ENCODE assay signal across 15 cellular contexts in genomic region chr17:80585880-80586279, GRCh38. TPM values are rescaled to one million over a fixed set of nuclear protein-coding genes. Genes with fewer than 3 reads are reported as not detected.
DNase-seq lines count a peak whose midpoint lies in the region; ATAC-seq and TF ChIP-seq lines count a peak whose summit lies in the region.
"Had no signal": no experiment of that assay in that cellular context is flagged by ENCODE, and none has a peak within 500 bp of the region (broad histone marks: within the 10 kb centered on the region; RNA-seq: fewer than 3 reads in every experiment).

No MANE protein-coding gene starts in this region.

- in situ Hi-C loops in IMR-90 (cut with MboI; ENCODE audit: low sequenced_read_pairs) = no loop called here

- no peak for TF ChIP-seq POLR2A in IMR-90 (IDR thresholded peaks at IDR 0.05; ENCODE audit: low read depth, low read length)

- H3K4me1 Mint-ChIP-seq in activated CD4-positive, alpha-beta T cell treated with anti-CD3 and anti-CD28 coated beads, Interleukin-2, amount 10 ng/mL, durations not matched to agents 24 days and 14 days = peaks cover 41% of the 10 kb centered on the region
- H3K4me1 Mint-ChIP-seq in activated CD8-positive, alpha-beta T cell treated with anti-CD3 and anti-CD28 coated beads, Interleukin-2, amount 10 ng/mL, durations not matched to agents 7 days and 5 days (ENCODE audit: low read depth) = peaks cover 42% of the 10 kb centered on the region
- peaks cover 22% of the 10 kb centered on the region for H3K4me1 Mint-ChIP-seq in nephron progenitor cell

- peak overlapping the region; percentile 77 for H2AFZ ChIP-seq in IMR-90 (replicated peaks; ENCODE audit: low read length, poor library complexity)

- peaks cover 23 to 81% of the 10 kb centered on the region in 2 experiments for H3K79me1 ChIP-seq in IMR-90 (ENCODE audit: low read depth in 1 of 2, low read length in 2 of 2)

- peak overlapping the region; percentile 83 for H2BK120ac ChIP-seq in IMR-90 (ENCODE audit: low read depth, low read length)

- H3K27me3 Mint-ChIP-seq in activated CD4-positive, alpha-beta T cell treated with anti-CD3 and anti-CD28 coated beads, Interleukin-2, amount 10 ng/mL, durations not matched to agents 24 days and 14 days = no peaks in the 10 kb centered on the region
- no peaks in the 10 kb centered on the region for H3K27me3 Mint-ChIP-seq in activated CD8-positive, alpha-beta T cell treated with anti-CD3 and anti-CD28 coated beads, Interleukin-2, amount 10 ng/mL, durations not matched to agents 7 days and 5 days (ENCODE audit: low read depth)
- H3K27me3 Mint-ChIP-seq in nephron progenitor cell (ENCODE audit: low read depth, poor library complexity) = peaks cover 6% of the 10 kb centered on the region

- H2BK15ac ChIP-seq in IMR-90 (ENCODE audit: low read depth, low read length) = peak overlapping the region; percentile 69; the same call in 2 of the 3 replicates

- no peak overlapping the region for H2AK9ac ChIP-seq in IMR-90 (replicated peaks; ENCODE audit: low read depth, low read length, poor library complexity)

- POLR2A ChIA-PET in IMR-90 (lab: Charles Lee; ENCODE audit: unreplicated experiment) = no interaction called here
- POLR2A ChIA-PET in activated CD8-positive, alpha-beta T cell treated with anti-CD3 and anti-CD28 coated beads, Interleukin-2, amount 10 ng/mL, durations not matched to agents 7 days and 5 days (lab: Charles Lee) = interaction anchor here (1.2 kb wide), 1 partner anchor 24 kb away, joined by 3 read pairs; no protein-coding TSS in a partner anchor

- ATAC-seq in IMR-90 (ENCODE audit: low read depth) = no peak
- ATAC-seq in activated CD8-positive, alpha-beta T cell treated with anti-CD3 and anti-CD28 coated beads, Interleukin-2, amount 10 ng/mL, durations not matched to agents 7 days and 5 days = no peak
- no peak for ATAC-seq in GM18519 (IDR thresholded peaks at IDR 0.05; ENCODE audit: low FRiP score, unreplicated experiment)
- ATAC-seq in GM21360 (IDR thresholded peaks at IDR 0.05; ENCODE audit: unreplicated experiment) = no peak
- ATAC-seq: heart left ventricle had no signal

- intact Hi-C loops in activated CD4-positive, alpha-beta T cell treated with anti-CD3 and anti-CD28 coated beads, Interleukin-2, amount 10 ng/mL, durations not matched to agents 24 days and 14 days (cut with micrococcal nuclease) = no loop called here
- intact Hi-C loops in IMR-90 (cut with micrococcal nuclease) = loop anchor here (5.0 kb wide), 1 partner anchor 271 kb away; no protein-coding TSS in a partner anchor

- H3K4me3 Mint-ChIP-seq in activated CD4-positive, alpha-beta T cell treated with anti-CD3 and anti-CD28 coated beads, Interleukin-2, amount 10 ng/mL, durations not matched to agents 24 days and 14 days = peak overlapping the region; percentile 61
- H3K4me3 Mint-ChIP-seq in activated CD8-positive, alpha-beta T cell treated with anti-CD3 and anti-CD28 coated beads, Interleukin-2, amount 10 ng/mL, durations not matched to agents 7 days and 5 days = peak overlapping the region; percentile 12
- no peak overlapping the region for H3K4me3 Mint-ChIP-seq in nephron progenitor cell
- H3K4me3 Mint-ChIP-seq: nephron had no signal

- H3K27ac Mint-ChIP-seq in activated CD4-positive, alpha-beta T cell treated with anti-CD3 and anti-CD28 coated beads, Interleukin-2, amount 10 ng/mL, durations not matched to agents 24 days and 14 days = peak overlapping the region; percentile 65
- peak overlapping the region; percentile 66 for H3K27ac Mint-ChIP-seq in activated CD8-positive, alpha-beta T cell treated with anti-CD3 and anti-CD28 coated beads, Interleukin-2, amount 10 ng/mL, durations not matched to agents 7 days and 5 days
- peak overlapping the region; percentile 55 for H3K27ac Mint-ChIP-seq in nephron progenitor cell

- DNase-seq in activated CD4-positive, alpha-beta T cell treated with anti-CD3 and anti-CD28 coated beads, Interleukin-2, amount 10 ng/mL, durations not matched to agents 24 days and 14 days = no peak
- no peak for DNase-seq in activated CD4-positive, alpha-beta T cell treated with anti-CD3 and anti-CD28 coated beads for 4 hours
- DNase-seq in IMR-90 (no peak), nephron progenitor cell (no peak), SKM-1 treated with dmso at 0.1 percent for 144 hours (lab: John Stamatoyannopoulos, UW; ENCODE audit: unreplicated experiment) (no peak)
- no peak for DNase-seq in activated CD8-positive, alpha-beta T cell treated with anti-CD3 and anti-CD28 coated beads, Interleukin-2, amount 10 ng/mL, durations not matched to agents 7 days and 5 days
- DNase-seq: activated T-cell treated with anti-CD3 and anti-CD28 coated beads, Interleukin-2, amount 50 U/mL, for 1 hour; Calu3; dermis blood vessel endothelial cell; heart left ventricle; KG1; NCI-H1417 treated with DMSO at 0.1 percent for 48 hours had no signal

- peak overlapping the region; percentile 78 for H3K27ac ChIP-seq in IMR-90 (ENCODE audit: insufficient read depth, low read length)
- H3K27ac ChIP-seq: heart left ventricle had no signal

- H3K56ac ChIP-seq in IMR-90 (ENCODE audit: extremely low read depth, insufficient read depth, low read length) = peak overlapping the region; percentile 62

- peak overlapping the region; percentile 93 for H4K5ac ChIP-seq in IMR-90 (ENCODE audit: low read depth, low read length)

- peak overlapping the region; percentile 79 to 97 for H4K8ac ChIP-seq in IMR-90 (ENCODE audit: low read depth in 2 of 2, low read length in 2 of 2)

- H3K9ac ChIP-seq in IMR-90 (ENCODE audit: low read depth, low read length) = peak overlapping the region; percentile 53; the same call in 1 of the 2 replicates

- dilution Hi-C loops in IMR-90 (cut with HindIII; ENCODE audit: low sequenced_read_pairs, unreplicated experiment) = no loop called here

- BruUV-seq in IMR-90 (replicated peaks; lab: Mats Ljungman, UMichigan) = no TSS peak

- H3K9me3 Mint-ChIP-seq in activated CD4-positive, alpha-beta T cell treated with anti-CD3 and anti-CD28 coated beads, Interleukin-2, amount 10 ng/mL, durations not matched to agents 24 days and 14 days = no peaks in the 10 kb centered on the region
- H3K9me3 Mint-ChIP-seq in activated CD8-positive, alpha-beta T cell treated with anti-CD3 and anti-CD28 coated beads, Interleukin-2, amount 10 ng/mL, durations not matched to agents 7 days and 5 days (ENCODE audit: insufficient read depth) = no peaks in the 10 kb centered on the region
- no peaks in the 10 kb centered on the region for H3K9me3 Mint-ChIP-seq in nephron progenitor cell
- H3K9me3 Mint-ChIP-seq: nephron had no signal

- WGBS in IMR-90 (ENCODE audit: extremely low coverage in 2 of 2, insufficient read length in 1 of 2), 2 experiments = no CpG with 5 or more reads among the region's 9 CpGs

- peak overlapping the region; percentile 96 for H4K91ac ChIP-seq in IMR-90 (ENCODE audit: insufficient read depth, low read depth, low read length)

- no peaks in the 10 kb centered on the region for H3K9me3 ChIP-seq in IMR-90 (ENCODE audit: control insufficient read depth, insufficient read depth, low read length)
- H3K9me3 ChIP-seq: heart left ventricle had no signal

- peak overlapping the region; percentile 95 for H3K14ac ChIP-seq in IMR-90 (replicated peaks; ENCODE audit: low read depth, low read length)

- H2AK5ac ChIP-seq in IMR-90 (ENCODE audit: low read depth, low read length) = peak overlapping the region; percentile 93

- peak overlapping the region; percentile 79 for H2BK20ac ChIP-seq in IMR-90 (ENCODE audit: low read depth, low read length)

- no peak for TF ChIP-seq CTCF in IMR-90 (conservative IDR thresholded peaks at IDR 0.05; ENCODE audit: low read depth, low read length)
- TF ChIP-seq CTCF in nephron progenitor cell (IDR thresholded peaks at IDR 0.05) = no peak

- no peaks in the 10 kb centered on the region for H3K36me3 ChIP-seq in IMR-90 (ENCODE audit: control insufficient read depth, insufficient read depth, low read length)
- H3K36me3 ChIP-seq: heart left ventricle had no signal

- H3K9me1 ChIP-seq in IMR-90 (ENCODE audit: insufficient read depth, low read length) = peaks cover 17% of the 10 kb centered on the region

- H3K27me3 ChIP-seq in IMR-90 (ENCODE audit: control insufficient read depth, insufficient read depth, low read length) = no peaks in the 10 kb centered on the region
- H3K27me3 ChIP-seq: heart left ventricle had no signal

- peak overlapping the region; percentile 72 for H3K4me2 ChIP-seq in IMR-90 (ENCODE audit: low read depth, low read length)

- CTCF ChIA-PET in IMR-90 (lab: Yijun Ruan, JAX) = interaction anchor here (1.5 kb wide), 1 partner anchor 10 kb away, joined by 3 read pairs; no protein-coding TSS in a partner anchor
- CTCF ChIA-PET in activated CD8-positive, alpha-beta T cell treated with anti-CD3 and anti-CD28 coated beads, Interleukin-2, amount 10 ng/mL, durations not matched to agents 7 days and 5 days (lab: Charles Lee) = interaction anchor here (1.7 to 3.1 kb wide), 2 partner anchors 10 to 11 kb away, joined by 5 to 15 read pairs; no protein-coding TSS in a partner anchor

- H4K20me1 ChIP-seq in IMR-90 (ENCODE audit: insufficient read depth, low read length) = peaks cover 4% of the 10 kb centered on the region; the same call in 1 of the 2 replicates

- peak overlapping the region; percentile 50 for H2BK5ac ChIP-seq in IMR-90 (ENCODE audit: low read depth, low read length, poor library complexity, severe bottlenecking)

- H3K4me1 ChIP-seq in IMR-90 (ENCODE audit: control insufficient read depth, insufficient read depth, low read length) = peaks cover 18% of the 10 kb centered on the region
- H3K4me1 ChIP-seq: heart left ventricle had no signal

- TF ChIP-seq RAD21 in IMR-90 (IDR thresholded peaks at IDR 0.05; ENCODE audit: low read length) = no peak

- peak overlapping the region; percentile 97 for H3K4ac ChIP-seq in IMR-90 (ENCODE audit: low read depth, low read length)

- peak overlapping the region; percentile 93 for H3K18ac ChIP-seq in IMR-90 (ENCODE audit: low read depth, low read length)

- H3K36me3 Mint-ChIP-seq in activated CD4-positive, alpha-beta T cell treated with anti-CD3 and anti-CD28 coated beads, Interleukin-2, amount 10 ng/mL, durations not matched to agents 24 days and 14 days (ENCODE audit: low read depth) = peaks cover 12% of the 10 kb centered on the region
- peaks cover 1% of the 10 kb centered on the region for H3K36me3 Mint-ChIP-seq in activated CD8-positive, alpha-beta T cell treated with anti-CD3 and anti-CD28 coated beads, Interleukin-2, amount 10 ng/mL, durations not matched to agents 7 days and 5 days (ENCODE audit: low read depth)
- peaks cover 11% of the 10 kb centered on the region for H3K36me3 Mint-ChIP-seq in nephron progenitor cell (ENCODE audit: low read depth)

- no peak overlapping the region for H3K4me3 ChIP-seq in IMR-90 (ENCODE audit: insufficient read depth, low read depth, low read length)
- H3K4me3 ChIP-seq: heart left ventricle had no signal

- H3K23ac ChIP-seq in IMR-90 (ENCODE audit: low read depth, low read length) = peak overlapping the region; percentile 86

RNA-seq across cellular contexts. Expression of gene RPTOR, which starts 41.2 kb away (rescaled TPM):
- 67.2 and 68.2 TPM in 2 replicates for total RNA-seq in activated CD4-positive, alpha-beta T cell treated with anti-CD3 and anti-CD28 coated beads, Interleukin-2, amount 10 ng/mL, durations not matched to agents 24 days and 14 days
- 10.8 and 11.1 TPM in 2 replicates for total RNA-seq in IMR-90 (2012; rRNA removed)
- polyA plus RNA-seq in IMR-90 (2012; rRNA removed) = 14.7 and 15.8 TPM in 2 replicates
- 12.8 and 14.6 TPM in 2 replicates for polyA plus RNA-seq in IMR-90 (2012; cell fraction: cytosol; rRNA removed)
- 12.4 and 24.1 TPM in 2 replicates for polyA plus RNA-seq in IMR-90 (2012; cell fraction: nucleus; rRNA removed; ENCODE audit: low replicate concordance)
- 10 to 100 TPM; 53.1 to 54.0 TPM for total RNA-seq in activated CD8-positive, alpha-beta T cell treated with anti-CD3 and anti-CD28 coated beads, Interleukin-2, amount 10 ng/mL, durations not matched to agents 7 days and 5 days
